15 cellular contexts compared by ENCODE assay signal in genomic region chr2:39484620-39485495, GRCh38. TPM values are rescaled to one million over a fixed set of nuclear protein-coding genes. Genes with fewer than 3 reads are reported as not detected.
DNase-seq lines count a peak whose midpoint lies in the region; ATAC-seq, FAIRE-seq and TF ChIP-seq lines count a peak whose summit lies in the region.
"Had no signal": no experiment of that assay in that cellular context is flagged by ENCODE, and none has a peak within 500 bp of the region (broad histone marks: within the 10 kb centered on the region; RNA-seq: fewer than 3 reads in every experiment).

No MANE protein-coding gene starts in this region.

- FAIRE-seq in H1 (lab: Jason Lieb, UNC): no peak

- H3K27me3 Mint-ChIP-seq in H9 (ENCODE audit: low read depth) (no peaks in the 10 kb centered on the region), mesothelial cell of epicardium (ENCODE audit: low read depth) (no peaks in the 10 kb centered on the region)
- H3K27me3 Mint-ChIP-seq in CD4-positive, alpha-beta T cell: no peaks in the 10 kb centered on the region

- CTCF ChIA-PET in SK-N-SH (lab: Yijun Ruan, JAX): interaction anchor here (1.7 kb wide), 1 partner anchor 105 kb away, joined by 5 read pairs; no protein-coding TSS in a partner anchor
- CTCF ChIA-PET in H1 (lab: Charles Lee; ENCODE audit: partially characterized antibody): no interaction called here
- CTCF ChIA-PET in CD4-positive, alpha-beta T cell (lab: Charles Lee): no interaction called here

- no peaks in the 10 kb centered on the region for H3K9me3 ChIP-seq in H9 (ENCODE audit: control insufficient read depth, low read depth, low read length)
- no peaks in the 10 kb centered on the region for H3K9me3 ChIP-seq in SK-N-SH
- H3K9me3 ChIP-seq in H1 (ENCODE audit: insufficient read depth in 2 of 2, low read depth in 1 of 2, low read length in 1 of 2): no peaks in the 10 kb centered on the region
- no peaks in the 10 kb centered on the region for H3K9me3 ChIP-seq in CD4-positive, alpha-beta T cell (ENCODE audit: control insufficient read depth, low read length)

- H3K4ac ChIP-seq in H9 (ENCODE audit: low read depth, low read length) (no peak overlapping the region), H1 (replicated peaks; ENCODE audit: insufficient read length, low read depth, low read length) (peak overlapping the region; percentile 55)

- H4K8ac ChIP-seq in H9 (replicated peaks; ENCODE audit: insufficient read length, low read depth, low read length): no peak overlapping the region
- H4K8ac ChIP-seq in H1 (ENCODE audit: extremely low read depth, insufficient read depth, low read length): no peak overlapping the region

- TF ChIP-seq RAD21 in SK-N-SH (IDR thresholded peaks at IDR 0.05; ENCODE audit: low read length): peak; percentile 27; the same call in 1 of the 2 replicates
- TF ChIP-seq RAD21 in H1 (IDR thresholded peaks at IDR 0.05 in 1 of 2, conservative IDR thresholded peaks at IDR 0.05 in 1 of 2; ENCODE audit: low read depth in 2 of 2, low read length in 2 of 2): no peak

- H3K18ac ChIP-seq in H9 (ENCODE audit: insufficient read length, low read depth, low read length): no peak overlapping the region
- H3K18ac ChIP-seq in H1 (ENCODE audit: extremely low read depth, low read length): no peak overlapping the region

- H2BK120ac ChIP-seq in H9 (ENCODE audit: low read depth, low read length, poor library complexity, severe bottlenecking) (no peak overlapping the region), H1 (replicated peaks; ENCODE audit: low read depth, low read length) (peak overlapping the region; percentile 6)

- H4K20me1 ChIP-seq in H9 (ENCODE audit: control insufficient read depth, insufficient read depth, insufficient read length) (no peaks in the 10 kb centered on the region), SK-N-SH (ENCODE audit: insufficient read depth) (no peaks in the 10 kb centered on the region), H1 (replicated peaks in 1 of 2; ENCODE audit: control insufficient read depth in 1 of 2, insufficient read depth in 2 of 2, low read length in 2 of 2) (no peaks in the 10 kb centered on the region)
- H4K20me1 ChIP-seq: BLaER1 had no signal

- H3K27ac ChIP-seq in H9 (ENCODE audit: insufficient read length, low read depth, low read length) (peak overlapping the region; percentile 39), SK-N-SH (ENCODE audit: low read depth in 2 of 2, low read length in 1 of 2) (peak overlapping the region in 1 of 2 experiments; percentile 29; a peak in 1 of 4 replicates), H1 (ENCODE audit: low read depth, low read length) (no peak overlapping the region)
- H3K27ac ChIP-seq in CD4-positive, alpha-beta T cell (ENCODE audit: low read depth, low read length): no peak overlapping the region

- intact Hi-C loops in CD4-positive, alpha-beta T cell (cut with DNase I, micrococcal nuclease): no loop called here

- ATAC-seq in CD4-positive, alpha-beta T cell (ENCODE audit: poor library complexity): no peak
- no peak for ATAC-seq in HG02852 (IDR thresholded peaks at IDR 0.05; ENCODE audit: unreplicated experiment)
- ATAC-seq: HCT116, Panc1 had no signal

- no peaks in the 10 kb centered on the region for H3K9me3 Mint-ChIP-seq in H9
- no peaks in the 10 kb centered on the region for H3K9me3 Mint-ChIP-seq in mesothelial cell of epicardium
- no peaks in the 10 kb centered on the region for H3K9me3 Mint-ChIP-seq in CD4-positive, alpha-beta T cell

- H3K9ac ChIP-seq in H9 (ENCODE audit: extremely low read depth, insufficient read length, low read length) (no peak overlapping the region), SK-N-SH (no peak overlapping the region), H1 (replicated peaks in 1 of 4; ENCODE audit: extremely low read depth in 1 of 4, low read depth in 3 of 4, low read length in 3 of 4) (no peak overlapping the region)
- H3K9ac ChIP-seq: BLaER1 had no signal

- WGBS in H9 (ENCODE audit: extremely low coverage, insufficient read length, low lambda C conversion rate): no CpG with 5 or more reads among the region's 3 CpGs
- WGBS in SK-N-SH (ENCODE audit: low lambda C conversion rate): 34% methylated on average over 3 of the region's 3 CpGs
- WGBS in H1 (ENCODE audit: extremely low coverage in 1 of 2, insufficient coverage in 1 of 2, insufficient read length in 1 of 2, insufficient replicate concordance in 2 of 2, low coverage in 1 of 2, low lambda C conversion rate in 2 of 2, missing lambda C conversion rate in 1 of 2), 2 experiments: 41% methylated on average over 3 of the region's 3 CpGs; no CpG with 5 or more reads in 1 of the 2 experiments

- H3K27me3 ChIP-seq in H9 (ENCODE audit: insufficient read depth, low read length) (no peaks in the 10 kb centered on the region), SK-N-SH (ENCODE audit: insufficient read depth) (no peaks in the 10 kb centered on the region), H1 (replicated peaks in 1 of 4; ENCODE audit: control insufficient read depth in 3 of 4, extremely low read depth in 1 of 4, insufficient read depth in 3 of 4, low read length in 3 of 4) (no peaks in the 10 kb centered on the region)
- H3K27me3 ChIP-seq in CD4-positive, alpha-beta T cell (ENCODE audit: control insufficient read depth, insufficient read depth, low read length): no peaks in the 10 kb centered on the region
- H3K27me3 ChIP-seq: BLaER1 had no signal

- no peak overlapping the region for H3K4me2 ChIP-seq in H9 (ENCODE audit: insufficient read depth, insufficient read length, low read length)
- no peak overlapping the region for H3K4me2 ChIP-seq in SK-N-SH
- H3K4me2 ChIP-seq in H1 (ENCODE audit: insufficient read depth in 1 of 2, low read depth in 2 of 2, low read length in 2 of 2): 0 out of 4 replicates have a peak overlapping the region, but pooled peaks of 1 of the 2 experiments have one; percentile 27

- no peak overlapping the region for H2BK5ac ChIP-seq in H9 (ENCODE audit: insufficient read length, low read length)
- H2BK5ac ChIP-seq in H1 (ENCODE audit: low read depth, low read length): peak overlapping the region; percentile 91; the same call in 1 of the 2 replicates

- POLR2A ChIA-PET in SK-N-SH (lab: Yijun Ruan, JAX): no interaction called here
- POLR2A ChIA-PET in H1 (lab: Charles Lee; ENCODE audit: partially characterized antibody): interaction anchor here (0.8 to 1.6 kb wide), 3 partner anchors 9 to 15 kb away, joined by 3 read pairs; no protein-coding TSS in a partner anchor
- POLR2A ChIA-PET in CD4-positive, alpha-beta T cell (lab: Charles Lee): no interaction called here

- H3K4me3 Mint-ChIP-seq in H9: peak overlapping the region in 1 of 2 experiments; percentile 57; a peak in 1 of 5 replicates
- no peak overlapping the region for H3K4me3 Mint-ChIP-seq in mesothelial cell of epicardium
- H3K4me3 Mint-ChIP-seq in CD4-positive, alpha-beta T cell: no peak overlapping the region

- H3K23ac ChIP-seq in H9 (ENCODE audit: insufficient read length, low read depth, low read length) (no peak overlapping the region), H1 (ENCODE audit: insufficient read length) (no peak overlapping the region)

- H4K91ac ChIP-seq in H9 (ENCODE audit: insufficient read length, low read depth, low read length) (no peak overlapping the region), H1 (replicated peaks; ENCODE audit: insufficient read length, low read length) (no peak overlapping the region)

- H3K79me1 ChIP-seq in H9 (ENCODE audit: insufficient read depth, low read depth, low read length, poor library complexity, severe bottlenecking) (no peaks in the 10 kb centered on the region), H1 (ENCODE audit: low read depth, low read length) (no peaks in the 10 kb centered on the region)

- H2AFZ ChIP-seq in H9 (ENCODE audit: low read length) (no peak overlapping the region), SK-N-SH (ENCODE audit: low read depth) (no peak overlapping the region), H1 (ENCODE audit: low read length) (no peak overlapping the region)

- H3K4me1 Mint-ChIP-seq in H9: peaks cover 48 to 56% of the 10 kb centered on the region in 2 experiments
- peaks cover 33% of the 10 kb centered on the region for H3K4me1 Mint-ChIP-seq in mesothelial cell of epicardium
- H3K4me1 Mint-ChIP-seq in CD4-positive, alpha-beta T cell (ENCODE audit: low read depth): no peaks in the 10 kb centered on the region

- in situ Hi-C loops in KBM-7 (cut with MboI; ENCODE audit: low pct_unique_long_range_greater_than_20kb, low sequenced_read_pairs): no loop called here

- no peak overlapping the region for H2BK20ac ChIP-seq in H9 (ENCODE audit: low read depth, low read length, poor library complexity, severe bottlenecking)
- H2BK20ac ChIP-seq in H1 (ENCODE audit: low read length): 0 out of 2 replicates have a peak overlapping the region, but pooled peaks have one; percentile 38

- peaks cover 7% of the 10 kb centered on the region for H3K4me1 ChIP-seq in H9 (ENCODE audit: insufficient read depth, low read length)
- peaks cover 13 to 14% of the 10 kb centered on the region in 2 experiments; a peak in 3 of 4 replicates for H3K4me1 ChIP-seq in SK-N-SH (ENCODE audit: control insufficient read depth in 1 of 2, insufficient read depth in 2 of 2, low read depth in 1 of 2, low read length in 1 of 2)
- H3K4me1 ChIP-seq in H1 (replicated peaks in 1 of 4; ENCODE audit: control insufficient read depth in 3 of 4, insufficient read depth in 4 of 4, low read length in 3 of 4): peaks cover 0 to 17% (median 7%) of the 10 kb centered on the region in 4 experiments; a peak in 4 of 7 replicates

- H2BK15ac ChIP-seq in H9 (ENCODE audit: low read depth, low read length) (no peak overlapping the region), H1 (ENCODE audit: low read length) (no peak overlapping the region)

- no peak for TF ChIP-seq POLR2A in H1 (IDR thresholded peaks at IDR 0.05; ENCODE audit: control extremely low read depth in 1 of 2, low read depth in 2 of 2, low read length in 2 of 2)

- H3K27ac Mint-ChIP-seq in H9 (peak overlapping the region; percentile 76 to 95 (median 88)), mesothelial cell of epicardium (peak overlapping the region; percentile 78)
- no peak overlapping the region for H3K27ac Mint-ChIP-seq in CD4-positive, alpha-beta T cell

- H3K14ac ChIP-seq in H9 (ENCODE audit: insufficient read depth, low read length) (no peak overlapping the region), H1 (ENCODE audit: insufficient read length) (no peak overlapping the region)

- TF ChIP-seq EP300 in SK-N-SH (IDR thresholded peaks at IDR 0.05; ENCODE audit: borderline replicate concordance in 1 of 2, low read depth in 1 of 2, low read length in 1 of 2): peak in 1 of 2 experiments; percentile 40; a peak in 2 of 4 replicates
- TF ChIP-seq EP300 in H1 (IDR thresholded peaks at IDR 0.05; ENCODE audit: borderline replicate concordance in 1 of 2, low read depth in 2 of 2, low read length in 2 of 2): no peak

- H3T11ph ChIP-seq in H9 (ENCODE audit: low read length): no peak overlapping the region

- H2AK5ac ChIP-seq in H9 (ENCODE audit: insufficient read length, low read length) (no peak overlapping the region), H1 (ENCODE audit: low read depth, low read length) (no peak overlapping the region)

- DNase-seq in H9: no peak
- DNase-seq in SK-N-SH: peak; percentile 46
- DNase-seq in H1 (ENCODE audit: low read depth in 1 of 2, low spot score in 2 of 2): no peak
- no peak for DNase-seq in mesothelial cell of epicardium (ENCODE audit: low spot score in 2 of 2, unreplicated experiment in 2 of 2)
- no peak for DNase-seq in CD4-positive, alpha-beta T cell
- no peak for DNase-seq in cortex of kidney (lab: John Stamatoyannopoulos, UW)
- no peak for DNase-seq in KBM-7
- DNase-seq: KG1, NCI-H1092, NCI-H187, SHP77 had no signal

- peaks cover 6% of the 10 kb centered on the region for H3F3A ChIP-seq in SK-N-SH (replicated peaks; ENCODE audit: insufficient read depth)

- H3K56ac ChIP-seq in H9 (ENCODE audit: insufficient read length, low read depth, low read length): no peak overlapping the region
- no peak overlapping the region for H3K56ac ChIP-seq in H1 (replicated peaks; ENCODE audit: insufficient read length, low read depth, low read length)

- H2BK12ac ChIP-seq in H9 (ENCODE audit: insufficient read length, low read depth, low read length) (no peak overlapping the region), H1 (ENCODE audit: low read depth, low read length) (no peak overlapping the region)

- H3K23me2 ChIP-seq in H9 (ENCODE audit: insufficient read length, low read depth, low read length, poor library complexity, severe bottlenecking): no peaks in the 10 kb centered on the region
- H3K23me2 ChIP-seq in H1 (ENCODE audit: low read depth, low read length): no peaks in the 10 kb centered on the region

- TF ChIP-seq CTCF in H9 (conservative IDR thresholded peaks at IDR 0.05) (no peak), SK-N-SH (IDR thresholded peaks at IDR 0.05) (no peak), H1 (IDR thresholded peaks at IDR 0.05; ENCODE audit: control extremely low read depth in 1 of 3, insufficient read depth in 1 of 3, low read depth in 1 of 3, low read length in 3 of 3) (no peak), mesothelial cell of epicardium (IDR thresholded peaks at IDR 0.05; ENCODE audit: unreplicated experiment) (no peak)
- TF ChIP-seq CTCF in CD4-positive, alpha-beta T cell (IDR thresholded peaks at IDR 0.05): no peak

- no peaks in the 10 kb centered on the region; the same call in 1 of the 2 replicates for H3K79me2 ChIP-seq in H9 (ENCODE audit: insufficient read depth, low read length)
- H3K79me2 ChIP-seq in SK-N-SH (ENCODE audit: insufficient read depth): no peaks in the 10 kb centered on the region
- no peaks in the 10 kb centered on the region for H3K79me2 ChIP-seq in H1 (ENCODE audit: control insufficient read depth in 1 of 2, insufficient read depth in 2 of 2, low read length in 2 of 2)

- H3K4me3 ChIP-seq in SK-N-SH (ENCODE audit: low read depth in 2 of 2, low read length in 1 of 2) (no peak overlapping the region), H1 (ENCODE audit: extremely low read depth in 1 of 4, insufficient read depth in 2 of 4, low read depth in 3 of 4, low read length in 4 of 4) (no peak overlapping the region; a peak in 1 of 8 replicates)
- H3K4me3 ChIP-seq: BLaER1 had no signal

- H4K5ac ChIP-seq in H9 (ENCODE audit: insufficient read length, low read depth, low read length) (no peak overlapping the region), H1 (ENCODE audit: insufficient read length, low read depth, low read length) (peak overlapping the region; percentile 83)

- peaks cover 0 to 2% (median 0%) of the 10 kb centered on the region in 3 experiments; a peak in 3 of 7 replicates for H3K36me3 Mint-ChIP-seq in H9 (ENCODE audit: insufficient read depth in 1 of 3, low read depth in 3 of 3)
- no peaks in the 10 kb centered on the region for H3K36me3 Mint-ChIP-seq in mesothelial cell of epicardium
- H3K36me3 Mint-ChIP-seq in CD4-positive, alpha-beta T cell (ENCODE audit: low read depth): no peaks in the 10 kb centered on the region

- no peaks in the 10 kb centered on the region for H3K9me2 ChIP-seq in SK-N-SH

- H3K36me3 ChIP-seq in SK-N-SH (replicated peaks in 1 of 2; ENCODE audit: control insufficient read depth in 1 of 2, insufficient read depth in 2 of 2, low read length in 1 of 2) (no peaks in the 10 kb centered on the region), H1 (ENCODE audit: control insufficient read depth in 2 of 4, insufficient read depth in 4 of 4, low read length in 3 of 4) (no peaks in the 10 kb centered on the region)
- H3K36me3 ChIP-seq: BLaER1 had no signal

RNA-seq across cellular contexts. Expression of gene MAP4K3, which starts 47.8 kb away (rescaled TPM):
- 34.6 and 37.9 TPM in 2 replicates for total RNA-seq in H9 (2021)
- polyA plus RNA-seq in SK-N-SH (2012; rRNA removed): 8.8 and 11.1 TPM in 2 replicates
- polyA plus RNA-seq in SK-N-SH (2012; cell fraction: cytosol; rRNA removed): 12.0 and 14.6 TPM in 2 replicates
- polyA plus RNA-seq in SK-N-SH (2012; cell fraction: nucleus; rRNA removed): 8.6 and 21.1 TPM in 2 replicates
- 63.0 and 70.8 TPM in 2 replicates for total RNA-seq in H1 (2021; fragmentation: NEBNext Ultra II Directional; extraction: Animal tissue kit (Norgen Biotek cat#: 25700))
- 6.5 and 11.4 TPM in 2 replicates for polyA plus RNA-seq in H1 (2011; rRNA removed)
- 15.2 TPM for polyA plus RNA-seq in H1 (2011; cell fraction: cytosol; rRNA removed)
- 8.8 TPM for polyA plus RNA-seq in H1 (2011; cell fraction: nucleus; rRNA removed)
- 10.3 to 26.4 TPM (median 13.9 TPM) in 4 replicates for polyA plus RNA-seq in H1 (2012, experiment 1 of 2)
- polyA plus RNA-seq in H1 (2012, experiment 2 of 2): 1.4 TPM
- polyA plus RNA-seq in H1 (2013, experiment 1 of 2): 20.4 TPM
- 20.5 TPM for polyA plus RNA-seq in H1 (2013, experiment 2 of 2)
- polyA minus RNA-seq in H1 (2011; rRNA and poly(A)+ RNA removed): 15.3 and 26.3 TPM in 2 replicates
- polyA minus RNA-seq in H1 (2011; cell fraction: cytosol; rRNA and poly(A)+ RNA removed): 14.1 TPM
- 47.5 TPM for polyA minus RNA-seq in H1 (2011; cell fraction: nucleus; rRNA and poly(A)+ RNA removed)
- 77.8 to 78.4 TPM (median 78.0 TPM) in 3 replicates for total RNA-seq in mesothelial cell of epicardium
- 10 to 100 TPM; 18.4 to 22.5 TPM for total RNA-seq in CD4-positive, alpha-beta T cell
